Comparison of ENCODE assay signal across 1 cellular context in genomic region chr14:68820999-68821683, GRCh38.
TF ChIP-seq lines count a peak whose summit lies in the region.

No MANE protein-coding gene starts in this region.

TF ChIP-seq in HCT116, 20 proteins besides CTCF, POLR2A, EP300 and RAD21 (continued from another document):
- TF ChIP-seq ZBTB33 (IDR thresholded peaks at IDR 0.05; ENCODE audit: extremely low read depth, insufficient replicate concordance, low read length) (no peak), CBX3 (IDR thresholded peaks at IDR 0.05; ENCODE audit: low read depth) (no peak), SIN3A (IDR thresholded peaks at IDR 0.05; ENCODE audit: low read depth) (no peak), ZFX (IDR thresholded peaks at IDR 0.05) (no peak), CEBPB (IDR thresholded peaks at IDR 0.05; ENCODE audit: low read depth) (no peak), SRF (IDR thresholded peaks at IDR 0.05; ENCODE audit: low read depth) (no peak), POLR2AphosphoS5 (IDR thresholded peaks at IDR 0.05; ENCODE audit: low read depth, low read length) (no peak), REST (IDR thresholded peaks at IDR 0.05; ENCODE audit: low read depth) (no peak), EZH2 (IDR thresholded peaks at IDR 0.05) (no peak), JUND (IDR thresholded peaks at IDR 0.05) (no peak), TCF7L2 (IDR thresholded peaks at IDR 0.05; ENCODE audit: borderline replicate concordance, extremely low read depth, insufficient read depth, insufficient read length) (no peak), SP1 (IDR thresholded peaks at IDR 0.05; ENCODE audit: low read depth) (no peak), FOSL1 (IDR thresholded peaks at IDR 0.05; ENCODE audit: low read depth) (no peak)
- TF ChIP-seq, protein P1, sequence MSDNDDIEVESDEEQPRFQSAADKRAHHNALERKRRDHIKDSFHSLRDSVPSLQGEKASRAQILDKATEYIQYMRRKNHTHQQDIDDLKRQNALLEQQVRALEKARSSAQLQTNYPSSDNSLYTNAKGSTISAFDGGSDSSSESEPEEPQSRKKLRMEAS (IDR thresholded peaks at IDR 0.05): no peak
- TF ChIP-seq, protein P2, sequence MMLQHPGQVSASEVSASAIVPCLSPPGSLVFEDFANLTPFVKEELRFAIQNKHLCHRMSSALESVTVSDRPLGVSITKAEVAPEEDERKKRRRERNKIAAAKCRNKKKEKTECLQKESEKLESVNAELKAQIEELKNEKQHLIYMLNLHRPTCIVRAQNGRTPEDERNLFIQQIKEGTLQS (IDR thresholded peaks at IDR 0.05): no peak
